8 cellular contexts compared by ENCODE assay signal in genomic region chr10:80924063-80924952, GRCh38.
DNase-seq lines count a peak whose midpoint lies in the region; ATAC-seq and TF ChIP-seq lines count a peak whose summit lies in the region.

No MANE protein-coding gene starts in this region.

- H3K4me3 ChIP-seq in Caco-2 (ENCODE audit: low read depth, low read length), result no peak overlapping the region
- no peak overlapping the region for H3K4me3 ChIP-seq in psoas muscle

- H3K4me1 ChIP-seq in Caco-2 (no peaks in the 10 kb centered on the region), psoas muscle (no peaks in the 10 kb centered on the region)

- intact Hi-C loops in Caco-2 (cut with micrococcal nuclease; ENCODE audit: unreplicated experiment) (loop anchor here (1.0 to 5.0 kb wide), 5 partner anchors 70 to 480 kb away; no protein-coding TSS in a partner anchor), psoas muscle (cut with DNase I) (loop anchor here in 1 of 2 donors (1.0 to 10.0 kb wide), 4 partner anchors 10 to 540 kb away; no protein-coding TSS in a partner anchor)

- no TSS peak for BruUV-seq in Caco-2 (replicated peaks; lab: Mats Ljungman, UMichigan)

- no peak overlapping the region for H3K27ac ChIP-seq in psoas muscle

- H3K9me3 ChIP-seq in Caco-2 (0 out of 2 replicates have a peak, but pooled peaks cover 4% of the 10 kb centered on the region), psoas muscle (no peaks in the 10 kb centered on the region)

- no peak overlapping the region for H3K27ac Mint-ChIP-seq in Caco-2 (ENCODE audit: unreplicated experiment)
- no peak overlapping the region for H3K27ac Mint-ChIP-seq in stimulated activated effector memory CD8-positive, alpha-beta T cell treated with anti-CD3 and anti-CD28 coated beads, Interleukin-12 subunit alpha, Interleukin-12 subunit beta, amount 100 ng/mL, for 72 hours

- H3K36me3 Mint-ChIP-seq in Caco-2 (ENCODE audit: insufficient read depth, unreplicated experiment), result no peaks in the 10 kb centered on the region
- H3K36me3 Mint-ChIP-seq in stimulated activated effector memory CD8-positive, alpha-beta T cell treated with anti-CD3 and anti-CD28 coated beads, Interleukin-12 subunit alpha, Interleukin-12 subunit beta, amount 100 ng/mL, for 72 hours, result no peaks in the 10 kb centered on the region

- peaks cover 10% of the 10 kb centered on the region for H3K9me3 Mint-ChIP-seq in Caco-2 (ENCODE audit: unreplicated experiment)
- peaks cover 8% of the 10 kb centered on the region for H3K9me3 Mint-ChIP-seq in stimulated activated effector memory CD8-positive, alpha-beta T cell treated with anti-CD3 and anti-CD28 coated beads, Interleukin-12 subunit alpha, Interleukin-12 subunit beta, amount 100 ng/mL, for 72 hours

- CTCF ChIA-PET in Caco-2 (lab: Charles Lee), result interaction anchor here (1.2 to 2.0 kb wide), 2 partner anchors 224 to 262 kb away, joined by 7 to 17 read pairs; no protein-coding TSS in a partner anchor

- peak; percentile 56 for ATAC-seq in GM18861 (IDR thresholded peaks at IDR 0.05; ENCODE audit: unreplicated experiment)
- ATAC-seq in psoas muscle, result no peak
- ATAC-seq in stimulated activated effector memory CD8-positive, alpha-beta T cell treated with anti-CD3 and anti-CD28 coated beads, Interleukin-12 subunit alpha, Interleukin-12 subunit beta, amount 100 ng/mL, for 72 hours, result no peak
- ATAC-seq in omental fat pad (ENCODE audit: low FRiP score), result no peak

- DNase-seq in Caco-2 (peak; percentile 46 to 66), HS-5 (ENCODE audit: low read depth) (peak; percentile 5), T1000 (lab: John Stamatoyannopoulos, UW) (peak; percentile 4), foreskin melanocyte (peak; percentile 49), psoas muscle (no peak), omental fat pad (ENCODE audit: low spot score) (no peak)
- DNase-seq in stimulated activated effector memory CD8-positive, alpha-beta T cell treated with anti-CD3 and anti-CD28 coated beads, Interleukin-12 subunit alpha, Interleukin-12 subunit beta, amount 100 ng/mL, for 72 hours (ENCODE audit: low spot score in 2 of 2), result no peak

- 36 to 65% (median 38%) methylated on average over 7 of the region's 7 CpGs for WGBS in psoas muscle, 3 donors

- H3K4me3 Mint-ChIP-seq in Caco-2 (ENCODE audit: unreplicated experiment), result no peak overlapping the region
- no peak overlapping the region for H3K4me3 Mint-ChIP-seq in stimulated activated effector memory CD8-positive, alpha-beta T cell treated with anti-CD3 and anti-CD28 coated beads, Interleukin-12 subunit alpha, Interleukin-12 subunit beta, amount 100 ng/mL, for 72 hours

- no peaks in the 10 kb centered on the region for H3K27me3 ChIP-seq in Caco-2 (replicated peaks; ENCODE audit: control insufficient read depth, insufficient read depth, low read length)
- H3K27me3 ChIP-seq in psoas muscle (ENCODE audit: insufficient read depth in 3 of 3, low read length in 2 of 3), result no peaks in the 10 kb centered on the region

- peak; percentile 52 to 75 for TF ChIP-seq CTCF in Caco-2 (IDR thresholded peaks at IDR 0.05; ENCODE audit: insufficient read depth in 1 of 2, low read depth in 1 of 2, low read length in 1 of 2, severe bottlenecking in 1 of 2, unreplicated experiment in 1 of 2)
- peak; percentile 53 for TF ChIP-seq CTCF in psoas muscle (IDR thresholded peaks at IDR 0.05)
- no peak for TF ChIP-seq CTCF in omental fat pad (IDR thresholded peaks at IDR 0.05)

- peaks cover 14% of the 10 kb centered on the region for H3K27me3 Mint-ChIP-seq in Caco-2 (ENCODE audit: insufficient read depth, unreplicated experiment)

- POLR2A ChIA-PET in Caco-2 (lab: Charles Lee), result interaction anchor here (0.6 kb wide), 1 partner anchor 235 kb away, joined by 3 read pairs; no protein-coding TSS in a partner anchor

- no peaks in the 10 kb centered on the region for H3K4me1 Mint-ChIP-seq in Caco-2 (ENCODE audit: low read depth, unreplicated experiment)
- H3K4me1 Mint-ChIP-seq in stimulated activated effector memory CD8-positive, alpha-beta T cell treated with anti-CD3 and anti-CD28 coated beads, Interleukin-12 subunit alpha, Interleukin-12 subunit beta, amount 100 ng/mL, for 72 hours, result no peaks in the 10 kb centered on the region

- no peaks in the 10 kb centered on the region for H3K36me3 ChIP-seq in Caco-2 (ENCODE audit: control insufficient read depth, insufficient read depth, low read length)
- no peaks in the 10 kb centered on the region for H3K36me3 ChIP-seq in psoas muscle (ENCODE audit: insufficient read depth in 1 of 2, low read depth in 1 of 2)

Comparison
In these comparisons a context has a peak if more than half of its experiments do, and no peak if none do; other contexts are left out.
1. DNase-seq: peak in Caco-2 (2 of 2), HS-5 (single experiment), T1000 (single experiment) and foreskin melanocyte (single experiment); none in psoas muscle (0 of 2), stimulated activated effector memory CD8-positive, alpha-beta T cell treated with anti-CD3 and anti-CD28 coated beads, Interleukin-12 subunit alpha, Interleukin-12 subunit beta, amount 100 ng/mL, for 72 hours (0 of 2) and omental fat pad (single experiment).
2. CTCF ChIP-seq: peak in Caco-2 (2 of 2) and psoas muscle (single experiment); none in omental fat pad (0 of 3).